Comparison of ENCODE assay signal across 17 cellular contexts in the genomic region with DNA sequence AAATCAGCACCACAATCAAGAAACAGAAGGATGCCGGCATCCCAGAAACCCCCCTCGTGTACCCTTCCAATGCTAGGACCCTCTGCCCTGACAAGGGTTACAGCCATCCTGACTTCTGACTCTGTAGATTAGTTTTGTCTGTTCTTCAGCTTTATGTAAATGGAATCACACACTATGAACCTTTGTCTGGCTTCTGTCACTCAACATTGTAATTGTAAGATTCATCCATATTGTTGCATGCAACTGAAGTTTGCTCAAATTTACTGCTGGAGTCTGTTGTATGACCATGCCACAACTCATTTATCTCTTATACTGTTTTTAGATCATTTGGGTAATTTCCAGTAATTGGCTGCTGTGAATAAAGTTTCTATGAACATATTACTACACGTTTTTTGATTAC. TPM values are rescaled to one million over a fixed set of nuclear protein-coding genes. Genes with fewer than 3 reads are reported as not detected.
DNase-seq lines count a peak whose midpoint lies in the region; ATAC-seq and TF ChIP-seq lines count a peak whose summit lies in the region.
"Had no signal": no experiment of that assay in that cellular context is flagged by ENCODE, and none has a peak within 500 bp of the region (broad histone marks: within the 10 kb centered on the region; RNA-seq: fewer than 3 reads in every experiment).

No MANE protein-coding gene starts in this region.

- peaks cover 28% of the 10 kb centered on the region for H3K36me3 ChIP-seq in CD4-positive, CD25-positive, alpha-beta regulatory T cell (ENCODE audit: control insufficient read depth, insufficient read depth, low read length)
- peaks cover 33% of the 10 kb centered on the region for H3K36me3 ChIP-seq in DND-41 (ENCODE audit: insufficient read depth, low read length)

- intact Hi-C loops in activated CD8-positive, alpha-beta T cell treated with anti-CD3 and anti-CD28 coated beads for 36 hours (cut with micrococcal nuclease): no loop called here
- intact Hi-C loops in Right ventricle myocardium inferior (cut with DNase I): no loop called here

- CTCF ChIA-PET in activated CD8-positive, alpha-beta T cell treated with anti-CD3 and anti-CD28 coated beads for 36 hours (lab: Charles Lee): interaction anchor here (4.2 kb wide), 1 partner anchor 19 kb away, joined by 24 read pairs; a partner anchor contains a TSS
- CTCF ChIA-PET in activated CD8-positive, alpha-beta T cell treated with anti-CD3 and anti-CD28 coated beads, Interleukin-2, amount 10 ng/mL, durations not matched to agents 7 days and 5 days (lab: Charles Lee): no interaction called here

- H3K27ac ChIP-seq in CD4-positive, CD25-positive, alpha-beta regulatory T cell (ENCODE audit: insufficient read depth, low read length, poor library complexity, severe bottlenecking): no peak overlapping the region
- H3K27ac ChIP-seq in DND-41 (ENCODE audit: low read length): 0 out of 2 replicates have a peak overlapping the region, but pooled peaks have one; percentile 18
- H3K27ac ChIP-seq: A549; BLaER1 treated with 17β-estradiol and CSF1 and Interleukin-3, amounts not matched to agents 10 nM and 100 nM; RWPE1 had no signal

- H4K20me1 ChIP-seq in DND-41 (ENCODE audit: insufficient read depth, low read length): peaks cover 10% of the 10 kb centered on the region; the same call in 1 of the 2 replicates

- POLR2A ChIA-PET in activated CD8-positive, alpha-beta T cell treated with anti-CD3 and anti-CD28 coated beads for 36 hours (lab: Charles Lee): interaction anchor here (0.6 to 3.5 kb wide), 3 partner anchors 8 to 18 kb away, joined by 3 to 15 read pairs (median 9); a partner anchor contains a TSS
- POLR2A ChIA-PET in activated CD8-positive, alpha-beta T cell treated with anti-CD3 and anti-CD28 coated beads, Interleukin-2, amount 10 ng/mL, durations not matched to agents 7 days and 5 days (lab: Charles Lee): no interaction called here

- DNase-seq in activated CD8-positive, alpha-beta T cell treated with anti-CD3 and anti-CD28 coated beads for 36 hours: no peak
- no peak for DNase-seq in activated CD8-positive, alpha-beta T cell treated with anti-CD3 and anti-CD28 coated beads, Interleukin-2, amount 10 ng/mL, durations not matched to agents 7 days and 5 days
- DNase-seq in CD4-positive, CD25-positive, alpha-beta regulatory T cell: no peak
- DNase-seq in DND-41 (no peak), T-helper 17 cell (no peak), C1 segment of cervical spinal cord (lab: John Stamatoyannopoulos, UW) (no peak), Right ventricle myocardium inferior (ENCODE audit: missing footprints) (no peak)
- DNase-seq: NCI-H1048, NCI-H1436 treated with DMSO at 0.1 percent for 48 hours, NCI-H2171 treated with DMSO at 0.1 percent for 48 hours, NCI-H748 treated with DMSO at 0.1 percent for 48 hours had no signal

- H3K9ac ChIP-seq in DND-41 (ENCODE audit: low read depth, low read length): no peak overlapping the region
- H3K9ac ChIP-seq: BLaER1 treated with 17β-estradiol and CSF1 and Interleukin-3, amounts not matched to agents 10 nM and 100 nM had no signal

- no peaks in the 10 kb centered on the region for H3K9me3 Mint-ChIP-seq in activated CD8-positive, alpha-beta T cell treated with anti-CD3 and anti-CD28 coated beads for 36 hours
- H3K9me3 Mint-ChIP-seq in activated CD8-positive, alpha-beta T cell treated with anti-CD3 and anti-CD28 coated beads, Interleukin-2, amount 10 ng/mL, durations not matched to agents 7 days and 5 days (ENCODE audit: insufficient read depth): no peaks in the 10 kb centered on the region
- no peaks in the 10 kb centered on the region for H3K9me3 Mint-ChIP-seq in CD4-positive, CD25-positive, alpha-beta regulatory T cell

- peaks cover 24% of the 10 kb centered on the region for H3K4me1 ChIP-seq in CD4-positive, CD25-positive, alpha-beta regulatory T cell (ENCODE audit: control insufficient read depth, insufficient read depth, low read length, poor library complexity, severe bottlenecking)
- no peaks in the 10 kb centered on the region for H3K4me1 ChIP-seq in DND-41 (ENCODE audit: insufficient read depth, low read length)

- H3K4me3 ChIP-seq in CD4-positive, CD25-positive, alpha-beta regulatory T cell (ENCODE audit: low read depth, low read length): no peak overlapping the region
- H3K4me3 ChIP-seq in DND-41 (ENCODE audit: low read depth in 1 of 2, low read length in 2 of 2): no peak overlapping the region
- H3K4me3 ChIP-seq: A549; BLaER1 treated with 17β-estradiol and CSF1 and Interleukin-3, amounts not matched to agents 10 nM and 100 nM; HAP-1; K562 had no signal

- H3K27me3 ChIP-seq in CD4-positive, CD25-positive, alpha-beta regulatory T cell (ENCODE audit: control insufficient read depth, insufficient read depth, low read length): no peaks in the 10 kb centered on the region
- H3K27me3 ChIP-seq in DND-41 (ENCODE audit: insufficient read depth, low read length, poor library complexity): no peaks in the 10 kb centered on the region
- H3K27me3 ChIP-seq: BLaER1 treated with 17β-estradiol and CSF1 and Interleukin-3, amounts not matched to agents 10 nM and 100 nM had no signal

- peaks cover 14% of the 10 kb centered on the region for H3K36me3 Mint-ChIP-seq in activated CD8-positive, alpha-beta T cell treated with anti-CD3 and anti-CD28 coated beads for 36 hours (ENCODE audit: low read depth)
- peaks cover 27% of the 10 kb centered on the region for H3K36me3 Mint-ChIP-seq in activated CD8-positive, alpha-beta T cell treated with anti-CD3 and anti-CD28 coated beads, Interleukin-2, amount 10 ng/mL, durations not matched to agents 7 days and 5 days (ENCODE audit: low read depth)
- peaks cover 37% of the 10 kb centered on the region for H3K36me3 Mint-ChIP-seq in CD4-positive, CD25-positive, alpha-beta regulatory T cell
- H3K36me3 Mint-ChIP-seq in T-helper 17 cell (ENCODE audit: low read depth): peaks cover 2% of the 10 kb centered on the region

- no peaks in the 10 kb centered on the region for H3K27me3 Mint-ChIP-seq in activated CD8-positive, alpha-beta T cell treated with anti-CD3 and anti-CD28 coated beads for 36 hours
- no peaks in the 10 kb centered on the region for H3K27me3 Mint-ChIP-seq in activated CD8-positive, alpha-beta T cell treated with anti-CD3 and anti-CD28 coated beads, Interleukin-2, amount 10 ng/mL, durations not matched to agents 7 days and 5 days (ENCODE audit: low read depth)
- peaks cover 4% of the 10 kb centered on the region for H3K27me3 Mint-ChIP-seq in CD4-positive, CD25-positive, alpha-beta regulatory T cell
- no peaks in the 10 kb centered on the region for H3K27me3 Mint-ChIP-seq in T-helper 17 cell

- ATAC-seq in activated CD8-positive, alpha-beta T cell treated with anti-CD3 and anti-CD28 coated beads for 36 hours: no peak
- no peak for ATAC-seq in activated CD8-positive, alpha-beta T cell treated with anti-CD3 and anti-CD28 coated beads, Interleukin-2, amount 10 ng/mL, durations not matched to agents 7 days and 5 days
- peak in 1 of 2 donors; percentile 11 for ATAC-seq in CD4-positive, CD25-positive, alpha-beta regulatory T cell (ENCODE audit: low read depth in 2 of 2)
- ATAC-seq in DND-41 (ENCODE audit: insufficient read depth, low read depth): no peak
- ATAC-seq in T-helper 17 cell: peak; percentile 16
- ATAC-seq in HG02588 (IDR thresholded peaks at IDR 0.05; ENCODE audit: unreplicated experiment): no peak
- ATAC-seq in Right ventricle myocardium inferior: no peak
- ATAC-seq: A549, K562 had no signal

- peak overlapping the region; percentile 71 for H3K27ac Mint-ChIP-seq in activated CD8-positive, alpha-beta T cell treated with anti-CD3 and anti-CD28 coated beads for 36 hours
- H3K27ac Mint-ChIP-seq in activated CD8-positive, alpha-beta T cell treated with anti-CD3 and anti-CD28 coated beads, Interleukin-2, amount 10 ng/mL, durations not matched to agents 7 days and 5 days: no peak overlapping the region
- H3K27ac Mint-ChIP-seq in CD4-positive, CD25-positive, alpha-beta regulatory T cell: peak overlapping the region in 2 of 3 donors; percentile 22 to 77
- H3K27ac Mint-ChIP-seq in T-helper 17 cell: peak overlapping the region; percentile 93

- no peak for TF ChIP-seq CTCF in activated CD8-positive, alpha-beta T cell treated with anti-CD3 and anti-CD28 coated beads for 36 hours (IDR thresholded peaks at IDR 0.05)
- TF ChIP-seq CTCF in DND-41 (IDR thresholded peaks at IDR 0.05; ENCODE audit: borderline replicate concordance, extremely low read depth, low read length, poor library complexity, severe bottlenecking): no peak

- peaks cover 76% of the 10 kb centered on the region for H3K79me2 ChIP-seq in DND-41 (ENCODE audit: insufficient read depth, low read length)

- H3K9me3 ChIP-seq in CD4-positive, CD25-positive, alpha-beta regulatory T cell (ENCODE audit: control insufficient read depth in 2 of 2, low read length in 2 of 2): no peaks in the 10 kb centered on the region
- H3K9me3 ChIP-seq in DND-41 (ENCODE audit: insufficient read depth, low read length, severe bottlenecking) (no peaks in the 10 kb centered on the region), T-helper 17 cell (ENCODE audit: control insufficient read depth, low read length, poor library complexity, severe bottlenecking) (no peaks in the 10 kb centered on the region)
- H3K9me3 ChIP-seq: A549; BLaER1 treated with 17β-estradiol and CSF1 and Interleukin-3, amounts not matched to agents 10 nM and 100 nM; HAP-1 had no signal

- no peak overlapping the region for H2AFZ ChIP-seq in DND-41 (ENCODE audit: low read depth, low read length)

- peaks cover 42% of the 10 kb centered on the region for H3K4me1 Mint-ChIP-seq in activated CD8-positive, alpha-beta T cell treated with anti-CD3 and anti-CD28 coated beads for 36 hours (ENCODE audit: low read depth)
- H3K4me1 Mint-ChIP-seq in activated CD8-positive, alpha-beta T cell treated with anti-CD3 and anti-CD28 coated beads, Interleukin-2, amount 10 ng/mL, durations not matched to agents 7 days and 5 days (ENCODE audit: low read depth): peaks cover 9% of the 10 kb centered on the region
- H3K4me1 Mint-ChIP-seq in CD4-positive, CD25-positive, alpha-beta regulatory T cell: peaks cover 30 to 64% (median 50%) of the 10 kb centered on the region in 4 donors
- peaks cover 35% of the 10 kb centered on the region for H3K4me1 Mint-ChIP-seq in T-helper 17 cell

- no peak overlapping the region for H3K4me2 ChIP-seq in DND-41 (ENCODE audit: insufficient read depth, low read length)
- H3K4me2 ChIP-seq: A549 had no signal

- no peak overlapping the region for H3K4me3 Mint-ChIP-seq in activated CD8-positive, alpha-beta T cell treated with anti-CD3 and anti-CD28 coated beads for 36 hours
- H3K4me3 Mint-ChIP-seq in activated CD8-positive, alpha-beta T cell treated with anti-CD3 and anti-CD28 coated beads, Interleukin-2, amount 10 ng/mL, durations not matched to agents 7 days and 5 days: no peak overlapping the region
- H3K4me3 Mint-ChIP-seq in CD4-positive, CD25-positive, alpha-beta regulatory T cell: peak overlapping the region in 2 of 4 donors; percentile 4 to 20
- H3K4me3 Mint-ChIP-seq in T-helper 17 cell: peak overlapping the region; percentile 49

RNA-seq across cellular contexts. Expression of a gene that starts 8.4 kb away (rescaled TPM):
- total RNA-seq in activated CD8-positive, alpha-beta T cell treated with anti-CD3 and anti-CD28 coated beads for 36 hours: 10 to 100 TPM; 15.2 to 21.5 TPM
- 10 to 100 TPM; 12.1 to 12.5 TPM for total RNA-seq in activated CD8-positive, alpha-beta T cell treated with anti-CD3 and anti-CD28 coated beads, Interleukin-2, amount 10 ng/mL, durations not matched to agents 7 days and 5 days
- total RNA-seq in CD4-positive, CD25-positive, alpha-beta regulatory T cell: 50.2 TPM
- polyA plus RNA-seq in CD4-positive, CD25-positive, alpha-beta regulatory T cell: 10 to 100 TPM; 15.4 to 27.6 (median 17.3) TPM
- total RNA-seq in T-helper 17 cell (10 to 100 TPM; 35.7 to 56.1 TPM), Right ventricle myocardium inferior (12.0 TPM)

RNA-seq across cellular contexts. Expression of a gene that starts 8.7 kb away (rescaled TPM):
- total RNA-seq in activated CD8-positive, alpha-beta T cell treated with anti-CD3 and anti-CD28 coated beads for 36 hours: 10 to 100 TPM; 19.7 to 20.7 TPM
- 10 to 100 TPM; 15.4 to 17.3 TPM for total RNA-seq in activated CD8-positive, alpha-beta T cell treated with anti-CD3 and anti-CD28 coated beads, Interleukin-2, amount 10 ng/mL, durations not matched to agents 7 days and 5 days
- 23.8 TPM for total RNA-seq in CD4-positive, CD25-positive, alpha-beta regulatory T cell
- 10 to 100 TPM; 20.5 to 31.5 (median 28.6) TPM for polyA plus RNA-seq in CD4-positive, CD25-positive, alpha-beta regulatory T cell
- total RNA-seq in T-helper 17 cell (10 to 100 TPM; 19.8 to 24.0 TPM), Right ventricle myocardium inferior (72.9 TPM)

RNA-seq across cellular contexts. Expression of a gene that starts 20.0 kb away (rescaled TPM):
- total RNA-seq in activated CD8-positive, alpha-beta T cell treated with anti-CD3 and anti-CD28 coated beads for 36 hours: 1 to 10 TPM; 4.3 to 4.8 TPM
- total RNA-seq in activated CD8-positive, alpha-beta T cell treated with anti-CD3 and anti-CD28 coated beads, Interleukin-2, amount 10 ng/mL, durations not matched to agents 7 days and 5 days: 1 to 10 TPM; 3.2 to 4.0 TPM
- 9.5 TPM for total RNA-seq in CD4-positive, CD25-positive, alpha-beta regulatory T cell
- 1 to 10 TPM; 4.1 to 9.2 (median 7.8) TPM for polyA plus RNA-seq in CD4-positive, CD25-positive, alpha-beta regulatory T cell
- 10 to 100 TPM; 10.3 to 10.5 TPM for total RNA-seq in T-helper 17 cell
- 1.5 TPM for total RNA-seq in Right ventricle myocardium inferior

RNA-seq across cellular contexts. Expression of a gene that starts 46.1 kb away (rescaled TPM):
- 1 to 10 TPM; 6.3 to 9.1 TPM for total RNA-seq in activated CD8-positive, alpha-beta T cell treated with anti-CD3 and anti-CD28 coated beads for 36 hours
- total RNA-seq in activated CD8-positive, alpha-beta T cell treated with anti-CD3 and anti-CD28 coated beads, Interleukin-2, amount 10 ng/mL, durations not matched to agents 7 days and 5 days: 10 to 100 TPM; 11.5 to 12.7 TPM
- 9.2 TPM for total RNA-seq in CD4-positive, CD25-positive, alpha-beta regulatory T cell
- polyA plus RNA-seq in CD4-positive, CD25-positive, alpha-beta regulatory T cell: 10 to 100 TPM in 3 of 4 donors, 1 to 10 TPM in 1; 7.7 to 14.2 (median 11.0) TPM
- 1 to 10 TPM; 5.7 to 6.8 TPM for total RNA-seq in T-helper 17 cell
- total RNA-seq in Right ventricle myocardium inferior: 4.1 TPM
